In the genomic region with DNA sequence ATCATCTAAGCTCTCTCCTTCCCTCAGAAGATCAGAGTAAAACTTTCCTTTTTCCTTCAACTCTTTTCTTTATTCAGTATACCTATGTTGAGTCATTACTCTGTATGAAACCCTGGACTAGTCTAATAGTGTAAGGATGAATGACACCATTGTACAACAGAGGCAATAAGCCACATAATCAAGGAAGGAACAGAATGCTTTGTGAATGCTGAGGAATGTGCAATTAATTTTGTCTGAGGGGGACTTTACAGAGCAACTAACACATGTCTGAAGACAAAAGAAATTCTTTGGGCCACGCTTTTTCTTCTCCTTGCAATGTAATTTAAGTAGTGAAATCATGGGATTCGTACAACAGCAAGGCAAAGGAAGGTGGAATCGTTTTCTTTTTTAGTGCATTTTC, we compare ENCODE assay signal across 25 cellular contexts.
DNase-seq lines count a peak whose midpoint lies in the region; ATAC-seq, FAIRE-seq and TF ChIP-seq lines count a peak whose summit lies in the region.
"Had no signal": no experiment of that assay in that cellular context is flagged by ENCODE, and none has a peak within 500 bp of the region (broad histone marks: within the 10 kb centered on the region; RNA-seq: fewer than 3 reads in every experiment).

No MANE protein-coding gene starts in this region.

- no peak overlapping the region for H3K4me3 Mint-ChIP-seq in astrocyte (ENCODE audit: unreplicated experiment)
- H3K4me3 Mint-ChIP-seq in progenitor cell of endocrine pancreas (ENCODE audit: low read depth) = no peak overlapping the region
- H3K4me3 Mint-ChIP-seq: effector memory CD8-positive, alpha-beta T cell had no signal

- H3K9ac ChIP-seq in astrocyte (ENCODE audit: low read length) = no peak overlapping the region

- peaks cover 5% of the 10 kb centered on the region for H3K4me1 Mint-ChIP-seq in astrocyte (ENCODE audit: low read depth, unreplicated experiment)
- peaks cover 7% of the 10 kb centered on the region for H3K4me1 Mint-ChIP-seq in progenitor cell of endocrine pancreas (ENCODE audit: low read depth)

- no peaks in the 10 kb centered on the region for H3K36me3 ChIP-seq in astrocyte (ENCODE audit: insufficient read depth, low read length)
- H3K36me3 ChIP-seq: gastrocnemius medialis, neutrophil had no signal

- no peaks in the 10 kb centered on the region for H3K79me2 ChIP-seq in astrocyte (ENCODE audit: insufficient read depth, low read length)

- H3K27ac ChIP-seq in astrocyte (ENCODE audit: low read depth, low read length) = peak overlapping the region; percentile 17
- H3K27ac ChIP-seq: C4-2B, coronary artery, gastrocnemius medialis, neutrophil, Peyer's patch, psoas muscle had no signal

- H3K4me2 ChIP-seq in astrocyte (ENCODE audit: low read length) = peak overlapping the region; percentile 55

- H3K9me3 Mint-ChIP-seq in astrocyte (ENCODE audit: unreplicated experiment) = peaks cover 10% of the 10 kb centered on the region
- peaks cover 17% of the 10 kb centered on the region for H3K9me3 Mint-ChIP-seq in progenitor cell of endocrine pancreas (ENCODE audit: low read depth)

- DNase-seq in HT1080 (ENCODE audit: low read depth) = peak; percentile 35
- peak; percentile 63 for DNase-seq in astrocyte (ENCODE audit: low read depth)
- peak; percentile 35 for DNase-seq in left kidney (ENCODE audit: low read depth, low spot score)
- DNase-seq in progenitor cell of endocrine pancreas (ENCODE audit: low spot score, unreplicated experiment) = no peak
- DNase-seq in activated T-cell treated with anti-CD3 and anti-CD28 coated beads for 4 hours = no peak
- DNase-seq in activated T-cell treated with anti-CD3 and anti-CD28 coated beads, Interleukin-2, amount 50 U/mL, for 48 hours = no peak
- DNase-seq: activated CD4-positive, CD25-positive, alpha-beta regulatory T cell; activated naive CD4-positive, alpha-beta T cell treated with anti-CD3 and anti-CD28 coated beads, Interleukin-2, amount 50 U/mL, for 16 hours; amniotic stem cell; effector memory CD8-positive, alpha-beta T cell; gastrocnemius medialis; HCEC 1CT; mucosa of descending colon; NCI-H187; NCI-H2171 treated with DMSO at 0.1 percent for 48 hours; NCI-H526; Peyer's patch; psoas muscle; stimulated activated naive CD4-positive, alpha-beta T cell treated with Interleukin-2 at 50 U/mL for 16 hours; T-helper 1 cell had no signal

- ATAC-seq in HG02884 (IDR thresholded peaks at IDR 0.05; ENCODE audit: unreplicated experiment) = no peak
- ATAC-seq: effector memory CD8-positive, alpha-beta T cell; gastrocnemius medialis; mucosa of descending colon; psoas muscle had no signal

- peaks cover 3% of the 10 kb centered on the region for H3K4me1 ChIP-seq in astrocyte (ENCODE audit: insufficient read depth, low read length)
- H3K4me1 ChIP-seq: gastrocnemius medialis, Peyer's patch, psoas muscle had no signal

- H3K36me3 Mint-ChIP-seq in astrocyte (ENCODE audit: low read depth, unreplicated experiment) (peaks cover 17% of the 10 kb centered on the region), progenitor cell of endocrine pancreas (ENCODE audit: insufficient read depth) (peaks cover 44% of the 10 kb centered on the region)

- H3K27me3 ChIP-seq in astrocyte (ENCODE audit: insufficient read depth, low read length) = no peaks in the 10 kb centered on the region
- H3K27me3 ChIP-seq: gastrocnemius medialis, neutrophil, Peyer's patch had no signal

- H4K20me1 ChIP-seq in astrocyte (ENCODE audit: insufficient read depth, low read length) = no peaks in the 10 kb centered on the region

- H2AFZ ChIP-seq in astrocyte (ENCODE audit: low read depth, low read length) = no peak overlapping the region

- H3K4me3 ChIP-seq in astrocyte (ENCODE audit: insufficient read depth, low read depth, low read length) = no peak overlapping the region
- H3K4me3 ChIP-seq: coronary artery, gastrocnemius medialis, mucosa of descending colon, Peyer's patch, psoas muscle had no signal

- TF ChIP-seq CTCF in astrocyte (IDR thresholded peaks at IDR 0.05; ENCODE audit: insufficient read depth, low read depth, low read length) = no peak
- TF ChIP-seq CTCF in progenitor cell of endocrine pancreas (IDR thresholded peaks at IDR 0.05; ENCODE audit: unreplicated experiment) = no peak

- no peak for FAIRE-seq in astrocyte (lab: Jason Lieb, UNC)
- FAIRE-seq: urothelium cell line had no signal

- H3K9me3 ChIP-seq in astrocyte (ENCODE audit: insufficient read depth, low read depth, low read length) = no peaks in the 10 kb centered on the region
- H3K9me3 ChIP-seq: gastrocnemius medialis had no signal

- H3K27ac Mint-ChIP-seq in astrocyte (ENCODE audit: unreplicated experiment) (peak overlapping the region; percentile 35), progenitor cell of endocrine pancreas (peak overlapping the region; percentile 63)

- no peaks in the 10 kb centered on the region for H3K27me3 Mint-ChIP-seq in astrocyte (ENCODE audit: low read depth, unreplicated experiment)
- H3K27me3 Mint-ChIP-seq in progenitor cell of endocrine pancreas = no peaks in the 10 kb centered on the region
- H3K27me3 Mint-ChIP-seq: effector memory CD8-positive, alpha-beta T cell had no signal

Comparison
In these comparisons a context has a peak if more than half of its experiments do, and no peak if none do; other contexts are left out.
1. DNase-seq: peak in HT1080 (single experiment), astrocyte (single experiment) and left kidney (single experiment); none in progenitor cell of endocrine pancreas (single experiment), activated T-cell treated with anti-CD3 and anti-CD28 coated beads for 4 hours (single experiment) and activated T-cell treated with anti-CD3 and anti-CD28 coated beads, Interleukin-2, amount 50 U/mL, for 48 hours (0 of 2).